ENCODE assay signal across 29 cellular contexts in the genomic region with DNA sequence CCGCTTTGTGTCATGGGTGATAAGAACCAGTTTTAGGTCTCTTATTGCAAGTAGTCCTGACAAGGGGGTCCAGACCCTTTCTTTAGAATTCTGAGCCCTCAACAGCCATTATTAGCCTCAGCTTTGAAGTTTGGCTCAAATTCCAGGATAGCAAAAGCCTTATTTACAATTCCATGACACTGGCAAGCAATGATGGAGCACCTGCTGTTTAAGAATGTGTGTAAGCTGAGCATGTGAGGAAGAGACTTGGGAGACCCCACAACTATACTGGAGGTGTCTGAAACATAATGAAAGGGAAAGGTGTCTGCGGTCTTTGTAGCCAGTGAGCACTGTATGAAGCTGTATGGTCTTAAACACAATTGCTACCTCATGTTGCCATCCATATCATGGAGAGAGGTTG.
"Had no signal": no experiment of that assay in that cellular context is flagged by ENCODE, and none has a peak within 500 bp of the region (broad histone marks: within the 10 kb centered on the region; RNA-seq: fewer than 3 reads in every experiment).

No MANE protein-coding gene starts in this region.

- H3K4me1 ChIP-seq: colonic mucosa, esophagus muscularis mucosa, foreskin keratinocyte, gastroesophageal sphincter, heart left ventricle, left lung, psoas muscle, spleen, testis, tibial artery had no signal

- H3K4me3 ChIP-seq: colonic mucosa, esophagus muscularis mucosa, gastroesophageal sphincter, heart left ventricle, hepatocyte, left lung, psoas muscle, skin epidermis, spleen, testis, tibial artery had no signal

- H3K4me3 Mint-ChIP-seq: dendritic cell treated with granulocyte-macrophage colony-stimulating factor and Interleukin-4, amounts not matched to agents 40 ng/mL and 50 ng/mL, for 4 days; naive thymus-derived CD4-positive, alpha-beta T cell; nephron; stimulated activated memory B cell treated with anti-CD40 and anti-IgM and Interleukin-4, amounts not matched to agents 10 μg/mL and 1 μg/mL and 100 μg/mL, for 72 hours; type B pancreatic cell had no signal

- H3K27me3 ChIP-seq: colonic mucosa, foreskin keratinocyte, heart left ventricle, hepatocyte, testis, tibial artery had no signal

- H3K27ac Mint-ChIP-seq: dendritic cell treated with granulocyte-macrophage colony-stimulating factor and Interleukin-4, amounts not matched to agents 40 ng/mL and 50 ng/mL, for 4 days; naive thymus-derived CD4-positive, alpha-beta T cell; nephron; stimulated activated memory B cell treated with anti-CD40 and anti-IgM and Interleukin-4, amounts not matched to agents 10 μg/mL and 1 μg/mL and 100 μg/mL, for 72 hours; type B pancreatic cell had no signal

- H3K4me1 Mint-ChIP-seq: naive thymus-derived CD4-positive, alpha-beta T cell; nephron; stimulated activated memory B cell treated with anti-CD40 and anti-IgM and Interleukin-4, amounts not matched to agents 10 μg/mL and 1 μg/mL and 100 μg/mL, for 72 hours had no signal

- H3K27ac ChIP-seq: colonic mucosa, esophagus muscularis mucosa, foreskin keratinocyte, gastroesophageal sphincter, heart left ventricle, hepatocyte, left lung, psoas muscle, skin epidermis, spleen, testis, tibial artery had no signal

- FAIRE-seq: endothelial cell of umbilical vein, islet of Langerhans had no signal

- H3K36me3 Mint-ChIP-seq: naive thymus-derived CD4-positive, alpha-beta T cell; stimulated activated memory B cell treated with anti-CD40 and anti-IgM and Interleukin-4, amounts not matched to agents 10 μg/mL and 1 μg/mL and 100 μg/mL, for 72 hours; type B pancreatic cell had no signal

- H3K36me3 ChIP-seq: colonic mucosa, esophagus muscularis mucosa, gastroesophageal sphincter, heart left ventricle, left lung, spleen, tibial artery had no signal

- ATAC-seq: foreskin keratinocyte; gastroesophageal sphincter; heart left ventricle; left cardiac atrium; left lung; naive thymus-derived CD4-positive, alpha-beta T cell; psoas muscle; right cardiac atrium; stimulated activated memory B cell treated with anti-CD40 and anti-IgM and Interleukin-4, amounts not matched to agents 10 μg/mL and 1 μg/mL and 100 μg/mL, for 72 hours; stimulated activated naive CD8-positive, alpha-beta T cell treated with anti-CD3 and anti-CD28 coated beads, Interleukin-15, Interleukin-2, amounts not matched to agents 100 U/mL and 50 U/mL, for 24 hours had no signal

- H3K4me2 ChIP-seq: hepatocyte had no signal

- H2AFZ ChIP-seq: hepatocyte had no signal

- H3K9me3 Mint-ChIP-seq: dendritic cell treated with granulocyte-macrophage colony-stimulating factor and Interleukin-4, amounts not matched to agents 40 ng/mL and 50 ng/mL, for 4 days; nephron; stimulated activated memory B cell treated with anti-CD40 and anti-IgM and Interleukin-4, amounts not matched to agents 10 μg/mL and 1 μg/mL and 100 μg/mL, for 72 hours; type B pancreatic cell had no signal

- DNase-seq: colonic mucosa; effector CD8-positive, alpha-beta T cell; foreskin keratinocyte; heart left ventricle; left cardiac atrium; left lung; mesenchymal stem cell; midbrain; naive thymus-derived CD4-positive, alpha-beta T cell; nucleus accumbens; posterior cingulate gyrus; psoas muscle; right cardiac atrium; spleen; stimulated activated CD4-positive, alpha-beta T cell treated with anti-CD3 and anti-CD28 coated beads, Interleukin-4, amount 100 ng/mL, for 4 hours; stimulated activated naive CD8-positive, alpha-beta T cell treated with anti-CD3 and anti-CD28 coated beads, Interleukin-15, Interleukin-2, amounts not matched to agents 100 U/mL and 50 U/mL, for 24 hours; substantia nigra; testis; tibial artery had no signal

- H3K79me2 ChIP-seq: hepatocyte had no signal

- H3K9me3 ChIP-seq: colonic mucosa, esophagus muscularis mucosa, gastroesophageal sphincter, heart left ventricle, left lung, psoas muscle, spleen, testis, tibial artery had no signal

- H3K27me3 Mint-ChIP-seq: stimulated activated memory B cell treated with anti-CD40 and anti-IgM and Interleukin-4, amounts not matched to agents 10 μg/mL and 1 μg/mL and 100 μg/mL, for 72 hours had no signal
